In the genomic region with DNA sequence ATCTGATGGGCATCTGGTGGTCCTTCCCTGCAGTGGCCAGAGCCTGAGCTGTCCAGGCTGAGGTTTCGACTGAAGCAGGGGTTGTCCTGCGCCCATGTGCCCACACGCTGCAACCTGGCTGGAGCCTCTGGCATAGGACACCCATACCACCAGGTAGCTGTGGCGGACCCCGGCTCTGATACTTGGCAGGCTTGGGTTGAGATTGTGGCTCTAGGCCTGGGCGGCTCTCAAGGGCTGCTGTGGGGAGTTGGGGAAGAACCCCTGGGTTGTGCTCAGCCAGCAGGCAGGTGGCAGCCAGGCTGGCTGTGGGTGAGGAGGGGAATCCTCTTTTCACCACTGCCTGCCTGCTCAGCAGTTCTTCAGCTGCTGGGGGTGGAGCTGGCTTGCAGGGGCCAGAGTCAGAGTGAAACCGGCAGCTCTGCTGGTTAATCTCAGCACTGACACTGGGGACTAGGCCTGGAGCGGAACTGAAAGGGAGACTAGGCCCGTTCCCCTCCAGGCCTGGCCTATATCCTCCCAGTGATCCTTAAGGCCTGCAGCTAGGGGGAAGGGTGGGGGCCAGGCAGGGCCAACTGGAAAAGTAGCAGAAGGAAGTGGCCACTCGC, we compare ENCODE assay signal across 8 cellular contexts. TPM values are rescaled to one million over a fixed set of nuclear protein-coding genes. Genes with fewer than 3 reads are reported as not detected.
A peak's percentile ranks its signal among the peaks of the same experiment; 100 is the strongest.
DNase-seq lines count a peak whose midpoint lies in the region; ATAC-seq and TF ChIP-seq lines count a peak whose summit lies in the region.

No MANE protein-coding gene starts in this region.

- H3K79me2 ChIP-seq in ACC112 (ENCODE audit: control insufficient read depth, insufficient read depth, low read length, unreplicated experiment), result peaks cover 63% of the 10 kb centered on the region

- no peak overlapping the region for H3K4me3 ChIP-seq in ACC112 (ENCODE audit: low read depth, low read length)
- H3K4me3 ChIP-seq in colonic mucosa, result no peak overlapping the region

- H3K27ac ChIP-seq in ACC112 (ENCODE audit: low read depth, low read length) (peak overlapping the region; percentile 62), colonic mucosa (peak overlapping the region; percentile 53)

- H3K4me3 Mint-ChIP-seq in stimulated activated memory B cell treated with anti-CD40 and anti-IgM and Interleukin-4, amounts not matched to agents 10 μg/mL and 1 μg/mL and 100 μg/mL, for 72 hours, result peak overlapping the region; percentile 41

- H3K9me3 Mint-ChIP-seq in stimulated activated memory B cell treated with anti-CD40 and anti-IgM and Interleukin-4, amounts not matched to agents 10 μg/mL and 1 μg/mL and 100 μg/mL, for 72 hours, result no peaks in the 10 kb centered on the region

- H3K27me3 ChIP-seq in ACC112 (ENCODE audit: insufficient read depth, low read length) (no peaks in the 10 kb centered on the region), colonic mucosa (no peaks in the 10 kb centered on the region)

- peak overlapping the region; percentile 88 for H3K27ac Mint-ChIP-seq in stimulated activated memory B cell treated with anti-CD40 and anti-IgM and Interleukin-4, amounts not matched to agents 10 μg/mL and 1 μg/mL and 100 μg/mL, for 72 hours

- intact Hi-C loops in colonic mucosa (cut with DNase I), result no loop called here

- peak; percentile 65 for DNase-seq in activated CD4-positive, CD25-positive, alpha-beta regulatory T cell treated with anti-CD3 and anti-CD28 coated beads, Interleukin-2, amount 50 U/mL, for 16 hours (ENCODE audit: low read depth, low spot score)
- DNase-seq in colonic mucosa (peak; percentile 61), mucosa of gallbladder (ENCODE audit: low spot score) (peak; percentile 82), NCI-H446 treated with DMSO at 0.1 percent for 48 hours (lab: John Stamatoyannopoulos, UW) (no peak)

- H3K36me3 ChIP-seq in ACC112 (ENCODE audit: insufficient read depth, low read length), result peaks cover 9% of the 10 kb centered on the region; the same call in 1 of the 2 replicates
- H3K36me3 ChIP-seq in colonic mucosa, result peaks cover 3% of the 10 kb centered on the region

- H3K27me3 Mint-ChIP-seq in stimulated activated memory B cell treated with anti-CD40 and anti-IgM and Interleukin-4, amounts not matched to agents 10 μg/mL and 1 μg/mL and 100 μg/mL, for 72 hours, result no peaks in the 10 kb centered on the region

- H2AFZ ChIP-seq in ACC112 (ENCODE audit: low read length, unreplicated experiment), result no peak overlapping the region

- peaks cover 67% of the 10 kb centered on the region for H3K4me1 ChIP-seq in ACC112 (ENCODE audit: control insufficient read depth, insufficient read depth, low read length, unreplicated experiment)
- peaks cover 44% of the 10 kb centered on the region for H3K4me1 ChIP-seq in colonic mucosa

- H3K9me3 ChIP-seq in colonic mucosa, result no peaks in the 10 kb centered on the region

- ATAC-seq in GM19372 (IDR thresholded peaks at IDR 0.05; ENCODE audit: low read depth, unreplicated experiment), result peak; percentile 84
- ATAC-seq in HG03460 (IDR thresholded peaks at IDR 0.05; ENCODE audit: unreplicated experiment), result peak; percentile 86
- ATAC-seq in stimulated activated memory B cell treated with anti-CD40 and anti-IgM and Interleukin-4, amounts not matched to agents 10 μg/mL and 1 μg/mL and 100 μg/mL, for 72 hours, result peak; percentile 97

- peaks cover 58% of the 10 kb centered on the region for H3K36me3 Mint-ChIP-seq in stimulated activated memory B cell treated with anti-CD40 and anti-IgM and Interleukin-4, amounts not matched to agents 10 μg/mL and 1 μg/mL and 100 μg/mL, for 72 hours

- peak overlapping the region; percentile 57 to 66 for H3K9ac ChIP-seq in colonic mucosa (ENCODE audit: low read depth in 2 of 2, low read length in 2 of 2)

- no peak for TF ChIP-seq CTCF in colonic mucosa (IDR thresholded peaks at IDR 0.05)

- H3K4me1 Mint-ChIP-seq in stimulated activated memory B cell treated with anti-CD40 and anti-IgM and Interleukin-4, amounts not matched to agents 10 μg/mL and 1 μg/mL and 100 μg/mL, for 72 hours, result peaks cover 98% of the 10 kb centered on the region

RNA-seq across cellular contexts. Expression of gene SH2B3, which starts 39.1 kb away (rescaled TPM):
- total RNA-seq in colonic mucosa (10 to 100 TPM; 26.4 to 40.9 TPM), mucosa of gallbladder (21.8 TPM)
